19 cellular contexts compared by ENCODE assay signal in genomic region chr6:17968081-17968518, GRCh38. TPM values are rescaled to one million over a fixed set of nuclear protein-coding genes. Genes with fewer than 3 reads are reported as not detected.
DNase-seq lines count a peak whose midpoint lies in the region; ATAC-seq, FAIRE-seq and TF ChIP-seq lines count a peak whose summit lies in the region.
"Had no signal": no experiment of that assay in that cellular context is flagged by ENCODE, and none has a peak within 500 bp of the region (broad histone marks: within the 10 kb centered on the region; RNA-seq: fewer than 3 reads in every experiment).

No MANE protein-coding gene starts in this region.

- DNase-seq in GM23248 (peak; percentile 34), Panc1 (ENCODE audit: low read depth, low spot score) (no peak), chondrocyte (ENCODE audit: low spot score) (no peak), osteocyte (ENCODE audit: extremely low spot score, unreplicated experiment) (no peak), hepatocyte (ENCODE audit: low spot score) (no peak), NCI-H1694 (lab: John Stamatoyannopoulos, UW) (no peak), GM12892 (ENCODE audit: insufficient read length) (no peak)
- DNase-seq in CD4-positive, alpha-beta memory T cell = no peak
- DNase-seq: activated CD4-positive, alpha-beta memory T cell treated with anti-CD3 and anti-CD28 coated beads for 36 hours; effector memory CD4-positive, alpha-beta T cell; GDM1; islet precursor cell; KG1; NCI-H1694 treated with DMSO at 0.1 percent for 48 hours; NCI-H69; stimulated activated CD4-positive, alpha-beta T cell treated with anti-CD3 and anti-CD28 coated beads, Interleukin-4, amount 100 ng/mL, for 24 hours; stimulated activated naive B cell treated with anti-CD40 and anti-IgM and Interleukin-4, amounts not matched to agents 10 μg/mL and 1 μg/mL and 100 μg/mL, for 72 hours; uterus had no signal

- no peak for FAIRE-seq in GM12892 (lab: Jason Lieb, UNC)

- no peaks in the 10 kb centered on the region for H3K9me2 ChIP-seq in GM23248 (ENCODE audit: insufficient read depth)
- no peaks in the 10 kb centered on the region for H3K9me2 ChIP-seq in hepatocyte (replicated peaks; ENCODE audit: insufficient read depth)

- CTCF ChIA-PET in Panc1 (lab: Charles Lee) = no interaction called here
- CTCF ChIA-PET in CD4-positive, alpha-beta memory T cell (lab: Charles Lee; ENCODE audit: partially characterized antibody) = no interaction called here

- H3F3A ChIP-seq in GM23248 (ENCODE audit: insufficient read depth) = peaks cover 58% of the 10 kb centered on the region

- no peak overlapping the region for H3K4me3 ChIP-seq in GM23248
- H3K4me3 ChIP-seq in Panc1 (ENCODE audit: low read depth in 2 of 2, low read length in 2 of 2) = no peak overlapping the region
- H3K4me3 ChIP-seq in CD4-positive, alpha-beta memory T cell (ENCODE audit: low read length in 2 of 2) = no peak overlapping the region
- H3K4me3 ChIP-seq in hepatocyte = no peak overlapping the region
- H3K4me3 ChIP-seq: uterus had no signal

- TF ChIP-seq CTCF in Panc1 (IDR thresholded peaks at IDR 0.05) = no peak
- TF ChIP-seq CTCF in chondrocyte (IDR thresholded peaks at IDR 0.05) = peak; percentile 9
- no peak for TF ChIP-seq CTCF in osteocyte (IDR thresholded peaks at IDR 0.05)
- no peak for TF ChIP-seq CTCF in hepatocyte (IDR thresholded peaks at IDR 0.05; ENCODE audit: poor library complexity)

- H3K4me2 ChIP-seq in GM23248 (ENCODE audit: unreplicated experiment) (no peak overlapping the region), hepatocyte (no peak overlapping the region)

- no peaks in the 10 kb centered on the region for H3K27me3 ChIP-seq in GM23248 (replicated peaks; ENCODE audit: insufficient read depth)
- no peaks in the 10 kb centered on the region for H3K27me3 ChIP-seq in Panc1 (ENCODE audit: control insufficient read depth, insufficient read depth, low read length)
- H3K27me3 ChIP-seq in CD4-positive, alpha-beta memory T cell (ENCODE audit: insufficient read depth, low read length) = no peaks in the 10 kb centered on the region
- no peaks in the 10 kb centered on the region for H3K27me3 ChIP-seq in hepatocyte
- H3K27me3 ChIP-seq: uterus had no signal

- no TSS peak for BruUV-seq in Panc1 (replicated peaks; lab: Mats Ljungman, UMichigan)

- H3K79me2 ChIP-seq in GM23248 (ENCODE audit: insufficient read depth) (peaks cover 100% of the 10 kb centered on the region), hepatocyte (peaks cover 67% of the 10 kb centered on the region)

- peak; percentile 56; the same call in 1 of the 2 replicates for ATAC-seq in Panc1
- ATAC-seq: stimulated activated naive B cell treated with anti-CD40 and anti-IgM and Interleukin-4, amounts not matched to agents 10 μg/mL and 1 μg/mL and 100 μg/mL, for 72 hours had no signal

- in situ Hi-C loops in GM23248 (cut with MboI) (no loop called here), Panc1 (cut with HindIII; ENCODE audit: low pct_unique_long_range_greater_than_20kb, low sequenced_read_pairs) (no loop called here)

- peak overlapping the region; percentile 81 for H3K27ac Mint-ChIP-seq in chondrocyte (ENCODE audit: unreplicated experiment)
- peak overlapping the region; percentile 85 for H3K27ac Mint-ChIP-seq in osteocyte (ENCODE audit: unreplicated experiment)
- H3K27ac Mint-ChIP-seq in CD4-positive, alpha-beta memory T cell = no peak overlapping the region
- H3K27ac Mint-ChIP-seq: activated CD4-positive, alpha-beta memory T cell treated with anti-CD3 and anti-CD28 coated beads for 36 hours; activated T-helper 1 cell treated with anti-CD3 and anti-CD28 coated beads, Interleukin-12 subunit alpha, Interleukin-12 subunit beta, Interleukin-2, Interleukin-4 antibody, amounts not matched to agents 30 ng/mL and 10 ng/mL and 1 ng/mL, durations not matched to agents 14 hours and 24 hours and 36 hours; stimulated activated naive B cell treated with anti-CD40 and anti-IgM and Interleukin-4, amounts not matched to agents 10 μg/mL and 1 μg/mL and 100 μg/mL, for 72 hours had no signal

- no peak for TF ChIP-seq POLR2A in GM12892 (IDR thresholded peaks at IDR 0.05; ENCODE audit: low read depth, low read length)

- H3K9me3 Mint-ChIP-seq in chondrocyte (ENCODE audit: low read depth) (no peaks in the 10 kb centered on the region), osteocyte (ENCODE audit: unreplicated experiment) (no peaks in the 10 kb centered on the region)
- no peaks in the 10 kb centered on the region for H3K9me3 Mint-ChIP-seq in CD4-positive, alpha-beta memory T cell
- H3K9me3 Mint-ChIP-seq: activated CD4-positive, alpha-beta memory T cell treated with anti-CD3 and anti-CD28 coated beads for 36 hours; activated T-helper 1 cell treated with anti-CD3 and anti-CD28 coated beads, Interleukin-12 subunit alpha, Interleukin-12 subunit beta, Interleukin-2, Interleukin-4 antibody, amounts not matched to agents 30 ng/mL and 10 ng/mL and 1 ng/mL, durations not matched to agents 14 hours and 24 hours and 36 hours; stimulated activated naive B cell treated with anti-CD40 and anti-IgM and Interleukin-4, amounts not matched to agents 10 μg/mL and 1 μg/mL and 100 μg/mL, for 72 hours had no signal

- no peaks in the 10 kb centered on the region for H3K9me3 ChIP-seq in GM23248 (ENCODE audit: low read depth)
- H3K9me3 ChIP-seq in Panc1 (ENCODE audit: control insufficient read depth, insufficient read depth, low read depth, low read length) = no peaks in the 10 kb centered on the region
- H3K9me3 ChIP-seq in CD4-positive, alpha-beta memory T cell (ENCODE audit: control insufficient read depth in 1 of 2, low read length in 2 of 2) = no peaks in the 10 kb centered on the region
- no peaks in the 10 kb centered on the region for H3K9me3 ChIP-seq in hepatocyte (ENCODE audit: low read depth)
- H3K9me3 ChIP-seq: uterus had no signal

- 80% methylated on average over 2 of the region's 2 CpGs for WGBS in GM23248 (ENCODE audit: low coverage in 1 of 2, low lambda C conversion rate in 2 of 2, missing lambda C conversion rate in 2 of 2), 2 experiments
- WGBS in hepatocyte (ENCODE audit: low lambda C conversion rate, missing lambda C conversion rate) = 100% methylated on average over 2 of the region's 2 CpGs

- no peak overlapping the region for H3K9ac ChIP-seq in GM23248

- H3K4me3 Mint-ChIP-seq in chondrocyte (ENCODE audit: unreplicated experiment) (no peak overlapping the region), osteocyte (ENCODE audit: unreplicated experiment) (peak overlapping the region; percentile 30)
- H3K4me3 Mint-ChIP-seq in CD4-positive, alpha-beta memory T cell = no peak overlapping the region
- H3K4me3 Mint-ChIP-seq: activated CD4-positive, alpha-beta memory T cell treated with anti-CD3 and anti-CD28 coated beads for 36 hours; activated T-helper 1 cell treated with anti-CD3 and anti-CD28 coated beads, Interleukin-12 subunit alpha, Interleukin-12 subunit beta, Interleukin-2, Interleukin-4 antibody, amounts not matched to agents 30 ng/mL and 10 ng/mL and 1 ng/mL, durations not matched to agents 14 hours and 24 hours and 36 hours; stimulated activated naive B cell treated with anti-CD40 and anti-IgM and Interleukin-4, amounts not matched to agents 10 μg/mL and 1 μg/mL and 100 μg/mL, for 72 hours had no signal

- no peak overlapping the region for H3K27ac ChIP-seq in GM23248
- no peak overlapping the region for H3K27ac ChIP-seq in Panc1 (ENCODE audit: low read length)
- no peak overlapping the region for H3K27ac ChIP-seq in CD4-positive, alpha-beta memory T cell (ENCODE audit: low read depth, low read length)
- no peak overlapping the region for H3K27ac ChIP-seq in hepatocyte

- H3K4me1 Mint-ChIP-seq in chondrocyte (ENCODE audit: low read depth) (peaks cover 78% of the 10 kb centered on the region), osteocyte (ENCODE audit: unreplicated experiment) (peaks cover 80% of the 10 kb centered on the region)
- H3K4me1 Mint-ChIP-seq in CD4-positive, alpha-beta memory T cell = no peaks in the 10 kb centered on the region
- H3K4me1 Mint-ChIP-seq: stimulated activated naive B cell treated with anti-CD40 and anti-IgM and Interleukin-4, amounts not matched to agents 10 μg/mL and 1 μg/mL and 100 μg/mL, for 72 hours had no signal

- H3K4me1 ChIP-seq in GM23248 (ENCODE audit: insufficient read depth) (peaks cover 84% of the 10 kb centered on the region), Panc1 (ENCODE audit: control insufficient read depth, insufficient read depth, low read length) (peaks cover 14% of the 10 kb centered on the region), hepatocyte (ENCODE audit: insufficient read depth) (peaks cover 6% of the 10 kb centered on the region)
- no peaks in the 10 kb centered on the region for H3K4me1 ChIP-seq in CD4-positive, alpha-beta memory T cell (ENCODE audit: insufficient read depth, low read length)

- no peak overlapping the region for H2AFZ ChIP-seq in GM23248
- H2AFZ ChIP-seq in hepatocyte = no peak overlapping the region

- H3K36me3 Mint-ChIP-seq in chondrocyte (ENCODE audit: low read depth) = no peaks in the 10 kb centered on the region
- no peaks in the 10 kb centered on the region for H3K36me3 Mint-ChIP-seq in osteocyte (ENCODE audit: unreplicated experiment)
- no peaks in the 10 kb centered on the region for H3K36me3 Mint-ChIP-seq in CD4-positive, alpha-beta memory T cell
- H3K36me3 Mint-ChIP-seq: activated CD4-positive, alpha-beta memory T cell treated with anti-CD3 and anti-CD28 coated beads for 36 hours; stimulated activated naive B cell treated with anti-CD40 and anti-IgM and Interleukin-4, amounts not matched to agents 10 μg/mL and 1 μg/mL and 100 μg/mL, for 72 hours had no signal

- no peaks in the 10 kb centered on the region for H4K20me1 ChIP-seq in GM23248 (ENCODE audit: insufficient read depth)
- peaks cover 6% of the 10 kb centered on the region for H4K20me1 ChIP-seq in hepatocyte (ENCODE audit: insufficient read depth, poor library complexity, severe bottlenecking)

- H3K36me3 ChIP-seq in GM23248 (ENCODE audit: low read depth) (no peaks in the 10 kb centered on the region), Panc1 (ENCODE audit: control insufficient read depth, insufficient read depth, low read length) (no peaks in the 10 kb centered on the region), hepatocyte (replicated peaks; ENCODE audit: insufficient read depth, low read depth) (no peaks in the 10 kb centered on the region)
- no peaks in the 10 kb centered on the region for H3K36me3 ChIP-seq in CD4-positive, alpha-beta memory T cell (ENCODE audit: insufficient read depth, low read length)
- H3K36me3 ChIP-seq: uterus had no signal

- POLR2A ChIA-PET in Panc1 (lab: Charles Lee) = no interaction called here
- POLR2A ChIA-PET in CD4-positive, alpha-beta memory T cell (lab: Charles Lee; ENCODE audit: partially characterized antibody) = no interaction called here

- intact Hi-C loops in Panc1 (cut with micrococcal nuclease; ENCODE audit: unreplicated experiment) = no loop called here
- intact Hi-C loops in CD4-positive, alpha-beta memory T cell (cut with micrococcal nuclease) = no loop called here

- no peaks in the 10 kb centered on the region for H3K27me3 Mint-ChIP-seq in chondrocyte (ENCODE audit: low read depth)
- no peaks in the 10 kb centered on the region for H3K27me3 Mint-ChIP-seq in osteocyte (ENCODE audit: unreplicated experiment)
- peaks cover 0 to 7% of the 10 kb centered on the region in 2 donors for H3K27me3 Mint-ChIP-seq in CD4-positive, alpha-beta memory T cell
- H3K27me3 Mint-ChIP-seq: stimulated activated naive B cell treated with anti-CD40 and anti-IgM and Interleukin-4, amounts not matched to agents 10 μg/mL and 1 μg/mL and 100 μg/mL, for 72 hours had no signal

RNA-seq across cellular contexts. Expression of gene KIF13A, which starts 19.3 kb away (rescaled TPM):
- 46.0 and 47.3 TPM in 2 replicates for total RNA-seq in GM23248 (2014; rRNA removed; shearing (Covaris generic))
- polyA plus RNA-seq in GM23248 (2016; fragmentation: Nextera tagmentation; extraction: Ambion mirVana) (5.0 and 7.4 TPM in 2 replicates), hepatocyte (13.0 and 16.2 TPM in 2 replicates)
- total RNA-seq in Panc1 (2021; ENCODE audit: unreplicated experiment) (49.3 TPM), chondrocyte (39.5 to 51.9 TPM (median 49.7 TPM) in 3 replicates), osteocyte (47.5 and 51.0 TPM in 2 replicates), hepatocyte (27.9 TPM in 2 replicates)
- 24.5 TPM for polyA plus RNA-seq in Panc1 (2012; ENCODE audit: insufficient read length)
- total RNA-seq in CD4-positive, alpha-beta memory T cell = 1 to 10 TPM; 1.5 to 1.7 TPM
- polyA plus RNA-seq in CD4-positive, alpha-beta memory T cell = under 1 TPM in 1 of 2 donors, not detected in 1; 0.61 TPM
- polyA plus RNA-seq in GM12892 (2012; ENCODE audit: missing spikeins) = 1.5 TPM
- total RNA-seq: activated T-helper 1 cell treated with anti-CD3 and anti-CD28 coated beads, Interleukin-12 subunit alpha, Interleukin-12 subunit beta, Interleukin-2, Interleukin-4 antibody, amounts not matched to agents 30 ng/mL and 10 ng/mL and 1 ng/mL, durations not matched to agents 14 hours and 24 hours and 36 hours had no signal

Comparison
In these comparisons a context has a peak if more than half of its experiments do, and no peak if none do; other contexts are left out.
1. H3K27ac Mint-ChIP-seq: peak in chondrocyte (single experiment) and osteocyte (single experiment); none in CD4-positive, alpha-beta memory T cell (0 of 7).
2. RNA of gene KIF13A, which starts 19.3 kb away (total RNA-seq): 39.5 to 51.9 TPM in chondrocyte, 49.3 TPM in Panc1 (single experiment), 47.5 to 51.0 TPM in osteocyte, 46.0 to 47.3 TPM in GM23248 and 27.9 TPM in hepatocyte; 1.5 to 1.7 TPM in CD4-positive, alpha-beta memory T cell; every median in the first group is over 10 times any median in the second.